ENCODE assay signal across 10 cellular contexts in the genomic region with DNA sequence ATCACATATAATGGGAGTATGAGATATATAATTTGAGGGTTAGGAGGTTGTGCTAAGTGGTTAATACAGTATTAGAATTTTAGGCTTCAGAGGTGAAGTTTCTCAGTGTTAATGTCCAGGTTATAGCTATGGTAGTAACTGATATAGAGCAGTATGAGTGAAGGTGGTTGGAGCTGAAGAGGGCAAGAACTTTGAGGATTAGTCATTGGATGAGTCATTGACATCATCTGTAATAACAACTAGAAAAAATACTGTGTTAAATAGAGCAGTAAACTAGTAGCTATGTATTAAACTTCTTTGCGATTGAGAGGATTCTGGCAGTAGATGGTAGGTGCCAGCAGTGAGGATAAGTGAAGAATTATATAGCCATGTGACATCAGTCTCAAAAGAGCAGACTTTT. TPM values are rescaled to one million over a fixed set of nuclear protein-coding genes. Genes with fewer than 3 reads are reported as not detected.
DNase-seq lines count a peak whose midpoint lies in the region; ATAC-seq and TF ChIP-seq lines count a peak whose summit lies in the region.
"Had no signal": no experiment of that assay in that cellular context is flagged by ENCODE, and none has a peak within 500 bp of the region (broad histone marks: within the 10 kb centered on the region; RNA-seq: fewer than 3 reads in every experiment).

No MANE protein-coding gene starts in this region.

- peaks cover 30% of the 10 kb centered on the region for H3K4me1 Mint-ChIP-seq in Calu3 (ENCODE audit: low read depth, unreplicated experiment)

- H3K36me3 Mint-ChIP-seq in Calu3 (ENCODE audit: insufficient read depth, unreplicated experiment): peaks cover 17% of the 10 kb centered on the region

- H3K27me3 Mint-ChIP-seq in Calu3 (ENCODE audit: unreplicated experiment): no peaks in the 10 kb centered on the region
- H3K27me3 Mint-ChIP-seq: dendritic cell treated with granulocyte-macrophage colony-stimulating factor and Interleukin-4, amounts not matched to agents 40 ng/mL and 50 ng/mL, for 4 days had no signal

- no peak for TF ChIP-seq CTCF in Calu3 (IDR thresholded peaks at IDR 0.05; ENCODE audit: unreplicated experiment)

- ATAC-seq in HG02981 (IDR thresholded peaks at IDR 0.05; ENCODE audit: unreplicated experiment): peak; percentile 60
- ATAC-seq in GM18517 (IDR thresholded peaks at IDR 0.05; ENCODE audit: unreplicated experiment): no peak

- BruUV-seq in Calu3 (replicated peaks; lab: Mats Ljungman, UMichigan): no TSS peak

- no peaks in the 10 kb centered on the region for H3K27me3 ChIP-seq in adipocyte (replicated peaks; ENCODE audit: control insufficient read depth, insufficient read depth, low read length)

- intact Hi-C loops in Calu3 (cut with micrococcal nuclease; ENCODE audit: unreplicated experiment): no loop called here

- CTCF ChIA-PET in Calu3 (lab: Charles Lee): interaction anchor here (0.7 kb wide), 1 partner anchor 120 kb away, joined by 3 read pairs; no protein-coding TSS in a partner anchor

- H3K27ac Mint-ChIP-seq in Calu3 (ENCODE audit: unreplicated experiment): no peak overlapping the region
- H3K27ac Mint-ChIP-seq: dendritic cell treated with granulocyte-macrophage colony-stimulating factor and Interleukin-4, amounts not matched to agents 40 ng/mL and 50 ng/mL, for 4 days had no signal

- H3K9me3 Mint-ChIP-seq in Calu3 (ENCODE audit: low read depth, unreplicated experiment): no peaks in the 10 kb centered on the region
- H3K9me3 Mint-ChIP-seq: dendritic cell treated with granulocyte-macrophage colony-stimulating factor and Interleukin-4, amounts not matched to agents 40 ng/mL and 50 ng/mL, for 4 days had no signal

- H3K9ac ChIP-seq in adipocyte (ENCODE audit: low read length): no peak overlapping the region

- DNase-seq in AG08396 (ENCODE audit: low spot score) (peak; percentile 39), adipocyte (ENCODE audit: low read depth) (peak; percentile 65), kidney tubule cell (ENCODE audit: low spot score) (peak; percentile 96), Calu3 (no peak), NOMO-1 treated with DMSO at 0.1 percent for 48 hours (lab: John Stamatoyannopoulos, UW; ENCODE audit: unreplicated experiment) (no peak), NCI-H526 treated with DMSO at 0.1 percent for 48 hours (lab: John Stamatoyannopoulos, UW) (no peak)
- DNase-seq: NCI-H2081 had no signal

- no peak overlapping the region for H3K4me3 ChIP-seq in adipocyte (ENCODE audit: low read length)

- peaks cover 18% of the 10 kb centered on the region for H3K36me3 ChIP-seq in adipocyte (ENCODE audit: control insufficient read depth, insufficient read depth, low read length, severe bottlenecking)

- H3K4me1 ChIP-seq in adipocyte (ENCODE audit: control insufficient read depth, insufficient read depth, low read length): peaks cover 8% of the 10 kb centered on the region

- no peak overlapping the region for H3K4me3 Mint-ChIP-seq in Calu3 (ENCODE audit: low read depth, unreplicated experiment)
- H3K4me3 Mint-ChIP-seq: dendritic cell treated with granulocyte-macrophage colony-stimulating factor and Interleukin-4, amounts not matched to agents 40 ng/mL and 50 ng/mL, for 4 days had no signal

- H3K9me3 ChIP-seq in adipocyte (ENCODE audit: control insufficient read depth, low read length): no peaks in the 10 kb centered on the region

RNA-seq across cellular contexts. Expression of a gene that starts 47.5 kb away (rescaled TPM):
- 72.5 and 86.5 TPM in 2 replicates for total RNA-seq in Calu3 (2022)

Comparison
In these comparisons a context has a peak if more than half of its experiments do, and no peak if none do; other contexts are left out.
1. DNase-seq: peak in AG08396 (single experiment), adipocyte (single experiment) and kidney tubule cell (single experiment); none in Calu3 (single experiment), NOMO-1 treated with DMSO at 0.1 percent for 48 hours (single experiment) and NCI-H526 treated with DMSO at 0.1 percent for 48 hours (single experiment).